In genomic region chr4:6692806-6693205, GRCh38 we compare ENCODE assay signal across 11 cellular contexts. TPM values are rescaled to one million over a fixed set of nuclear protein-coding genes. Genes with fewer than 3 reads are reported as not detected.
DNase-seq lines count a peak whose midpoint lies in the region; ATAC-seq and TF ChIP-seq lines count a peak whose summit lies in the region.
"Had no signal": no experiment of that assay in that cellular context is flagged by ENCODE, and none has a peak within 500 bp of the region (broad histone marks: within the 10 kb centered on the region; RNA-seq: fewer than 3 reads in every experiment).

No MANE protein-coding gene starts in this region.

- no peak for TF ChIP-seq CTCF in NB4 (IDR thresholded peaks at IDR 0.05; ENCODE audit: low read depth, low read length)
- TF ChIP-seq CTCF in chondrocyte (IDR thresholded peaks at IDR 0.05), result no peak
- TF ChIP-seq CTCF in neutrophil (IDR thresholded peaks at IDR 0.05), result no peak

- peak overlapping the region; percentile 33 for H3K27ac ChIP-seq in CD4-positive, alpha-beta memory T cell (ENCODE audit: low read depth, low read length)
- H3K27ac ChIP-seq in neutrophil, result peak overlapping the region; percentile 98

- no peaks in the 10 kb centered on the region for H3K9me3 ChIP-seq in CD4-positive, alpha-beta memory T cell (ENCODE audit: control insufficient read depth in 1 of 2, low read length in 2 of 2)
- H3K9me3 ChIP-seq in neutrophil, result no peaks in the 10 kb centered on the region

- H3K4me3 Mint-ChIP-seq in CD4-positive, alpha-beta memory T cell, result peak overlapping the region in 6 of 8 donors; percentile 32 to 78 (median 54)
- no peak overlapping the region for H3K4me3 Mint-ChIP-seq in chondrocyte (ENCODE audit: unreplicated experiment)

- H3K36me3 Mint-ChIP-seq in CD4-positive, alpha-beta memory T cell, result peaks cover 3 to 12% of the 10 kb centered on the region in 2 donors
- no peaks in the 10 kb centered on the region for H3K36me3 Mint-ChIP-seq in chondrocyte (ENCODE audit: low read depth)

- peak overlapping the region; percentile 89 to 97 (median 93) for H3K27ac Mint-ChIP-seq in CD4-positive, alpha-beta memory T cell
- peak overlapping the region; percentile 58 for H3K27ac Mint-ChIP-seq in chondrocyte (ENCODE audit: unreplicated experiment)

- peaks cover 64 to 94% (median 79%) of the 10 kb centered on the region in 4 donors for H3K4me1 Mint-ChIP-seq in CD4-positive, alpha-beta memory T cell
- peaks cover 35% of the 10 kb centered on the region for H3K4me1 Mint-ChIP-seq in chondrocyte (ENCODE audit: low read depth)

- peak; percentile 24 for TF ChIP-seq POLR2A in NB4 (IDR thresholded peaks at IDR 0.05; ENCODE audit: extremely low read depth, insufficient read length)

- H3K36me3 ChIP-seq in CD4-positive, alpha-beta memory T cell (ENCODE audit: insufficient read depth, low read length), result no peaks in the 10 kb centered on the region
- H3K36me3 ChIP-seq in neutrophil, result peaks cover 16% of the 10 kb centered on the region

- no peaks in the 10 kb centered on the region for H3K27me3 Mint-ChIP-seq in CD4-positive, alpha-beta memory T cell
- no peaks in the 10 kb centered on the region for H3K27me3 Mint-ChIP-seq in chondrocyte (ENCODE audit: low read depth)

- ATAC-seq in GM19035 (IDR thresholded peaks at IDR 0.05; ENCODE audit: unreplicated experiment) (no peak), GM21447 (IDR thresholded peaks at IDR 0.05; ENCODE audit: unreplicated experiment) (no peak)

- CTCF ChIA-PET in CD4-positive, alpha-beta memory T cell (lab: Charles Lee; ENCODE audit: partially characterized antibody), result interaction anchor here (0.7 to 7.0 kb wide), 3 partner anchors 11 to 23 kb away, joined by 3 to 155 read pairs (median 3); partner anchors contain the start of gene BLOC1S4

- DNase-seq in CD4-positive, alpha-beta memory T cell, result no peak
- DNase-seq in NB4 (ENCODE audit: low read depth), result peak; percentile 66
- no peak for DNase-seq in chondrocyte (ENCODE audit: low spot score)
- DNase-seq in COLO829 (ENCODE audit: low spot score), result no peak
- no peak for DNase-seq in stimulated activated CD4-positive, alpha-beta T cell treated with anti-CD3 and anti-CD28 coated beads, Interleukin-2, amount 100 ng/mL, for 48 hours
- DNase-seq: EL, kidney, NCI-H524 had no signal

- POLR2A ChIA-PET in CD4-positive, alpha-beta memory T cell (lab: Charles Lee; ENCODE audit: partially characterized antibody), result interaction anchor here (1.0 to 34.5 kb wide), 4 partner anchors 15 to 118 kb away, joined by 3 to 1401 read pairs (median 388); partner anchors contain the start of genes BLOC1S4, MAN2B2, MRFAP1 and MRFAP1L1

- H3K27me3 ChIP-seq in CD4-positive, alpha-beta memory T cell (ENCODE audit: insufficient read depth, low read length), result no peaks in the 10 kb centered on the region
- H3K27me3 ChIP-seq in neutrophil, result no peaks in the 10 kb centered on the region

- H3K4me1 ChIP-seq in CD4-positive, alpha-beta memory T cell (ENCODE audit: insufficient read depth, low read length), result peaks cover 99% of the 10 kb centered on the region
- H3K4me1 ChIP-seq in neutrophil (ENCODE audit: control insufficient read depth in 1 of 2, insufficient read depth in 1 of 2, low read depth in 1 of 2, low read length in 1 of 2), result peaks cover 90 to 94% of the 10 kb centered on the region in 2 experiments

- H3K4me3 ChIP-seq in CD4-positive, alpha-beta memory T cell (ENCODE audit: low read length in 2 of 2), result no peak overlapping the region
- H3K4me3 ChIP-seq in NB4 (ENCODE audit: low read depth, low read length) (no peak overlapping the region), neutrophil (ENCODE audit: low read depth in 1 of 2, low read length in 1 of 2) (peak overlapping the region; percentile 10 to 85)

- intact Hi-C loops in CD4-positive, alpha-beta memory T cell (cut with micrococcal nuclease), result no loop called here

- no peaks in the 10 kb centered on the region for H3K9me3 Mint-ChIP-seq in CD4-positive, alpha-beta memory T cell
- H3K9me3 Mint-ChIP-seq in chondrocyte (ENCODE audit: low read depth), result no peaks in the 10 kb centered on the region

RNA-seq across cellular contexts. Expression of gene S100P, which starts 0.9 kb away (rescaled TPM):
- total RNA-seq in CD4-positive, alpha-beta memory T cell, result 1 to 10 TPM; 2.0 to 2.1 TPM
- polyA plus RNA-seq in CD4-positive, alpha-beta memory T cell, result 1 to 10 TPM; 1.3 to 3.9 TPM
- 0.95 to 1.1 TPM in 2 of 3 replicates, not detected in the other for total RNA-seq in chondrocyte
- total RNA-seq: kidney had no signal

RNA-seq across cellular contexts. Expression of gene MRFAP1L1, which starts 16.9 kb away (rescaled TPM):
- 100 to 1,000 TPM; 127 to 134 TPM for total RNA-seq in CD4-positive, alpha-beta memory T cell
- polyA plus RNA-seq in CD4-positive, alpha-beta memory T cell, result 100 to 1,000 TPM; 132 to 147 TPM
- 44.7 to 52.9 TPM (median 46.5 TPM) in 3 replicates for total RNA-seq in chondrocyte

RNA-seq across cellular contexts. Expression of gene BLOC1S4, which starts 23.2 kb away (rescaled TPM):
- total RNA-seq in CD4-positive, alpha-beta memory T cell, result 10 to 100 TPM; 35.3 to 37.8 TPM
- 10 to 100 TPM; 72.6 to 76.2 TPM for polyA plus RNA-seq in CD4-positive, alpha-beta memory T cell
- total RNA-seq in chondrocyte, result 15.5 to 16.7 TPM (median 16.2 TPM) in 3 replicates

RNA-seq across cellular contexts. Expression of gene MRFAP1, which starts 52.3 kb away (rescaled TPM):
- total RNA-seq in CD4-positive, alpha-beta memory T cell, result 100 to 1,000 TPM; 149 to 157 TPM
- 100 to 1,000 TPM; 156 to 169 TPM for polyA plus RNA-seq in CD4-positive, alpha-beta memory T cell
- 247 to 293 TPM (median 250 TPM) in 3 replicates for total RNA-seq in chondrocyte

Comparison
In these comparisons a context has a peak if more than half of its experiments do, and no peak if none do; other contexts are left out.
1. H3K4me3 ChIP-seq: peak in neutrophil (2 of 2); none in CD4-positive, alpha-beta memory T cell (0 of 2) and NB4 (single experiment).